In the genomic region with DNA sequence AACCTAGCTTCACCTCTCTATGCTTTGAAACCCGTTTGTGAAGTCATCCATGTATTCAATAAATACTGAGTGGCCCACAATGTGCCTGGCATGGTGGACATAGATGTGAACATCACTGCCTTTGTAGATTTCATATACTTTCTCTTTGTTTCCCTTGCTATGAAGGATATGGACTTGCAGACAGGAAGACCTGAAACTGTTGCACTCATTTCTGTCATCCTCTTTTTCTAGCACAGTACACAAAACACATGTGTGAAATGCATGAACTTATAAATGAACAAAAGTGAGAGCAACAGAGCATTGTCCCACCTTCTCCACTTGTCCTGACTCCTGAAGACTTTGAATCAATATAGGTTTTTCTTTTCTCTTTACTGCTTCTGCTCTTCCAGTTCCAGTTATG, we compare ENCODE assay signal across 22 cellular contexts.
"Had no signal": no experiment of that assay in that cellular context is flagged by ENCODE, and none has a peak within 500 bp of the region (broad histone marks: within the 10 kb centered on the region; RNA-seq: fewer than 3 reads in every experiment).

No MANE protein-coding gene starts in this region.

- H3K4me3 ChIP-seq: ascending aorta, ovary, stomach, vagina had no signal

- DNase-seq: activated CD4-positive, alpha-beta T cell treated with anti-CD3 and anti-CD28 coated beads for 1 hour; activated CD4-positive, alpha-beta T cell treated with anti-CD3 and anti-CD28 coated beads, Interleukin-2, amount 50 U/mL, for 1 hour; activated CD8-positive, alpha-beta T cell treated with anti-CD3 and anti-CD28 coated beads, Interleukin-2, amount 10 ng/mL, durations not matched to agents 7 days and 5 days; activated gamma-delta T cell; brain microvascular endothelial cell; caudate nucleus; effector CD4-positive, alpha-beta T cell; left colon; mesenchymal stem cell; ovary; right cardiac atrium; stimulated activated CD4-positive, alpha-beta T cell treated with anti-CD3 and anti-CD28 coated beads, Interleukin-12 subunit alpha, Interleukin-12 subunit beta, amount 100 ng/mL, for 4 hours; stimulated activated CD4-positive, alpha-beta T cell treated with anti-CD3 and anti-CD28 coated beads, Interleukin-4, amount 100 ng/mL, for 4 hours; stomach; trophoblast cell had no signal

- H3K27ac Mint-ChIP-seq: activated CD8-positive, alpha-beta T cell treated with anti-CD3 and anti-CD28 coated beads, Interleukin-2, amount 10 ng/mL, durations not matched to agents 7 days and 5 days; activated naive CD4-positive, alpha-beta T cell treated with anti-CD3 and anti-CD28 coated beads, Interleukin-2, amount 50 U/mL, for 24 hours; activated T-helper 1 cell treated with anti-CD3 and anti-CD28 coated beads, Interleukin-12 subunit alpha, Interleukin-12 subunit beta, Interleukin-2, Interleukin-4 antibody, amounts not matched to agents 30 ng/mL and 10 ng/mL and 1 ng/mL, durations not matched to agents 14 hours and 24 hours and 36 hours; dendritic cell treated with granulocyte-macrophage colony-stimulating factor and Interleukin-4, amounts not matched to agents 40 ng/mL and 50 ng/mL, for 4 days; nephron had no signal

- H3K9me3 Mint-ChIP-seq: activated naive CD4-positive, alpha-beta T cell treated with anti-CD3 and anti-CD28 coated beads, Interleukin-2, amount 50 U/mL, for 24 hours; activated T-helper 1 cell treated with anti-CD3 and anti-CD28 coated beads, Interleukin-12 subunit alpha, Interleukin-12 subunit beta, Interleukin-2, Interleukin-4 antibody, amounts not matched to agents 30 ng/mL and 10 ng/mL and 1 ng/mL, durations not matched to agents 14 hours and 24 hours and 36 hours; dendritic cell treated with granulocyte-macrophage colony-stimulating factor and Interleukin-4, amounts not matched to agents 40 ng/mL and 50 ng/mL, for 4 days; nephron had no signal

- H3K27me3 Mint-ChIP-seq: activated naive CD4-positive, alpha-beta T cell treated with anti-CD3 and anti-CD28 coated beads, Interleukin-2, amount 50 U/mL, for 24 hours; dendritic cell treated with granulocyte-macrophage colony-stimulating factor and Interleukin-4, amounts not matched to agents 40 ng/mL and 50 ng/mL, for 4 days had no signal

- H3K36me3 ChIP-seq: ascending aorta, brain microvascular endothelial cell, neutrophil, ovary, stomach, vagina had no signal

- H3K27me3 ChIP-seq: ascending aorta, brain microvascular endothelial cell, neutrophil, ovary, stomach, vagina had no signal

- H3K9me3 ChIP-seq: ascending aorta, neutrophil, ovary, stomach, vagina had no signal

- H3K36me3 Mint-ChIP-seq: activated naive CD4-positive, alpha-beta T cell treated with anti-CD3 and anti-CD28 coated beads, Interleukin-2, amount 50 U/mL, for 24 hours had no signal

- H3K4me3 Mint-ChIP-seq: activated CD8-positive, alpha-beta T cell treated with anti-CD3 and anti-CD28 coated beads, Interleukin-2, amount 10 ng/mL, durations not matched to agents 7 days and 5 days; activated naive CD4-positive, alpha-beta T cell treated with anti-CD3 and anti-CD28 coated beads, Interleukin-2, amount 50 U/mL, for 24 hours; activated T-helper 1 cell treated with anti-CD3 and anti-CD28 coated beads, Interleukin-12 subunit alpha, Interleukin-12 subunit beta, Interleukin-2, Interleukin-4 antibody, amounts not matched to agents 30 ng/mL and 10 ng/mL and 1 ng/mL, durations not matched to agents 14 hours and 24 hours and 36 hours; dendritic cell treated with granulocyte-macrophage colony-stimulating factor and Interleukin-4, amounts not matched to agents 40 ng/mL and 50 ng/mL, for 4 days; nephron had no signal

- ATAC-seq: activated CD8-positive, alpha-beta T cell treated with anti-CD3 and anti-CD28 coated beads, Interleukin-2, amount 10 ng/mL, durations not matched to agents 7 days and 5 days; left colon; right cardiac atrium had no signal

- H3K4me1 Mint-ChIP-seq: activated naive CD4-positive, alpha-beta T cell treated with anti-CD3 and anti-CD28 coated beads, Interleukin-2, amount 50 U/mL, for 24 hours had no signal

- H3K27ac ChIP-seq: ascending aorta, brain microvascular endothelial cell, neutrophil, ovary, stomach, vagina had no signal

- H3K4me1 ChIP-seq: ascending aorta, stomach, vagina had no signal
